17 cellular contexts compared by ENCODE assay signal in the genomic region with DNA sequence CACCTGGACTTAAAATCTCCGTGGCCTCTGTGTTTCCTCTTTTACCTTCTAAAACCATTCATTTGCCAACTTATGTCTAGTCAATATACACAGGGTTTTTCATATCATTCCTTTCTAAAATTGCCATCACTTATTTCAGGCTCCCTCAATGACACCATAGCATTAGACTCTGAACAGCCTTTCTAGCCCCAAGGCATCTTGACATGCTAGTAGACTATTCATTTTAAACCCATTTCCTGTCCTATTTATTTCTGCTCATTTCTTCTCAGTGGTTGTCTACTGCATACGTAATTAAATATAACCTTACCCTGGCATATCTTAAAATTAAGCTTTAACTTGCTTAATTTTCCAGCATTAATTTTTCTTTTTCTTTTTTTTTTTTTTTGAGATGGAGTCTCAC.
"Had no signal": no experiment of that assay in that cellular context is flagged by ENCODE, and none has a peak within 500 bp of the region (broad histone marks: within the 10 kb centered on the region; RNA-seq: fewer than 3 reads in every experiment).

No MANE protein-coding gene starts in this region.

- H3K9me3 ChIP-seq: gastrocnemius medialis, left lung, lower lobe of right lung, ovary had no signal

- H3K36me3 ChIP-seq: gastrocnemius medialis, left lung, lower lobe of right lung, neural progenitor cell, ovary had no signal

- DNase-seq: dorsolateral prefrontal cortex; effector CD8-positive, alpha-beta T cell; gastrocnemius medialis; immature natural killer cell; left lung; lower lobe of right lung; midbrain; nucleus accumbens; ovary; right cardiac atrium; small intestine; stimulated activated CD4-positive, alpha-beta T cell treated with anti-CD3 and anti-CD28 coated beads, Interleukin-12 subunit alpha, Interleukin-12 subunit beta, amount 100 ng/mL, for 4 hours; stimulated activated naive CD4-positive, alpha-beta T cell treated with Interleukin-2 at 50 U/mL for 16 hours had no signal

- H3K4me3 ChIP-seq: coronary artery, dorsolateral prefrontal cortex, gastrocnemius medialis, left lung, lower lobe of right lung, neural progenitor cell, ovary had no signal

- H3K4me1 ChIP-seq: gastrocnemius medialis, left lung, lower lobe of right lung had no signal

- H3K27ac ChIP-seq: coronary artery, dorsolateral prefrontal cortex, gastrocnemius medialis, left lung, lower lobe of right lung, neural progenitor cell, ovary had no signal

- H3K4me2 ChIP-seq: neural progenitor cell had no signal

- H3K9ac ChIP-seq: neural progenitor cell had no signal

- H3K27me3 ChIP-seq: neural progenitor cell, ovary had no signal

- ATAC-seq: esophagus mucosa; gastrocnemius medialis; left lung; lower lobe of right lung; natural killer cell treated with Interleukin-12 subunit alpha and Interleukin-12 subunit beta and Interleukin-15 and Interleukin-18, amount 100 ng/mL, for 72 hours; right cardiac atrium had no signal
